In genomic region chr20:46040902-46041535, GRCh38 we compare ENCODE assay signal across 11 cellular contexts. TPM values are rescaled to one million over a fixed set of nuclear protein-coding genes. Genes with fewer than 3 reads are reported as not detected.
DNase-seq lines count a peak whose midpoint lies in the region; ATAC-seq, FAIRE-seq and TF ChIP-seq lines count a peak whose summit lies in the region.
"Had no signal": no experiment of that assay in that cellular context is flagged by ENCODE, and none has a peak within 500 bp of the region (broad histone marks: within the 10 kb centered on the region; RNA-seq: fewer than 3 reads in every experiment).

No MANE protein-coding gene starts in this region.

- WGBS in right cardiac atrium, result 27% methylated on average over 18 of the region's 18 CpGs
- 30 to 36% methylated on average over 18 of the region's 18 CpGs for WGBS in sigmoid colon, 2 donors

- no peak overlapping the region for H3K4me3 ChIP-seq in right cardiac atrium (ENCODE audit: low read length)
- no peak overlapping the region for H3K4me3 ChIP-seq in foreskin fibroblast (ENCODE audit: low read depth in 1 of 2, low read length in 2 of 2)
- H3K4me3 ChIP-seq in sigmoid colon, result no peak overlapping the region
- H3K4me3 ChIP-seq: SJSA1 had no signal

- TF ChIP-seq POLR2A in sigmoid colon (IDR thresholded peaks at IDR 0.05), result no peak

- intact Hi-C loops in right cardiac atrium (cut with DNase I) (no loop called here), cardiac septum (cut with DNase I) (no loop called here), sigmoid colon (cut with DNase I) (no loop called here)
- intact Hi-C loops in activated CD4-positive, alpha-beta T cell treated with anti-CD3 and anti-CD28 coated beads, Interleukin-2, amount 10 ng/mL, durations not matched to agents 24 days and 14 days (cut with micrococcal nuclease), result no loop called here

- no peaks in the 10 kb centered on the region for H3K36me3 Mint-ChIP-seq in activated CD4-positive, alpha-beta T cell treated with anti-CD3 and anti-CD28 coated beads, Interleukin-2, amount 10 ng/mL, durations not matched to agents 24 days and 14 days (ENCODE audit: low read depth)

- no peak for TF ChIP-seq EP300 in sigmoid colon (IDR thresholded peaks at IDR 0.05)

- ATAC-seq in right cardiac atrium (no peak), GM18909 (IDR thresholded peaks at IDR 0.05; ENCODE audit: poor library complexity, unreplicated experiment) (no peak)

- no peak for FAIRE-seq in D721Med (lab: Jason Lieb, UNC)

- TF ChIP-seq CTCF in foreskin fibroblast (IDR thresholded peaks at IDR 0.05; ENCODE audit: low read depth, low read length) (no peak), sigmoid colon (IDR thresholded peaks at IDR 0.05) (no peak), D721Med (IDR thresholded peaks at IDR 0.05; ENCODE audit: insufficient read depth, missing control alignments) (no peak)

- no peaks in the 10 kb centered on the region for H3K4me1 Mint-ChIP-seq in activated CD4-positive, alpha-beta T cell treated with anti-CD3 and anti-CD28 coated beads, Interleukin-2, amount 10 ng/mL, durations not matched to agents 24 days and 14 days

- H3K27ac ChIP-seq in right cardiac atrium (ENCODE audit: low read length) (no peak overlapping the region), sigmoid colon (no peak overlapping the region)
- H3K27ac ChIP-seq: C4-2B, SJSA1 had no signal

- peak in 2 of 3 donors; percentile 35 to 70 for DNase-seq in right cardiac atrium
- no peak for DNase-seq in cardiac septum (ENCODE audit: low spot score)
- peak; percentile 89 for DNase-seq in activated CD4-positive, alpha-beta T cell treated with anti-CD3 and anti-CD28 coated beads, Interleukin-2, amount 10 ng/mL, durations not matched to agents 24 days and 14 days
- peak; percentile 20 to 66 for DNase-seq in foreskin fibroblast
- DNase-seq in superior temporal gyrus (ENCODE audit: extremely low spot score), result peak; percentile 19
- DNase-seq in sigmoid colon, result no peak
- DNase-seq in D721Med (ENCODE audit: insufficient read length, low spot score), result no peak

- peaks cover 5% of the 10 kb centered on the region for H3K27me3 Mint-ChIP-seq in activated CD4-positive, alpha-beta T cell treated with anti-CD3 and anti-CD28 coated beads, Interleukin-2, amount 10 ng/mL, durations not matched to agents 24 days and 14 days

- no peak overlapping the region for H3K4me3 Mint-ChIP-seq in activated CD4-positive, alpha-beta T cell treated with anti-CD3 and anti-CD28 coated beads, Interleukin-2, amount 10 ng/mL, durations not matched to agents 24 days and 14 days

- H3K27ac Mint-ChIP-seq in activated CD4-positive, alpha-beta T cell treated with anti-CD3 and anti-CD28 coated beads, Interleukin-2, amount 10 ng/mL, durations not matched to agents 24 days and 14 days, result no peak overlapping the region

- H3K4me1 ChIP-seq in right cardiac atrium (ENCODE audit: control insufficient read depth, insufficient read depth, low read length) (no peaks in the 10 kb centered on the region), sigmoid colon (no peaks in the 10 kb centered on the region)
- H3K4me1 ChIP-seq: SJSA1 had no signal

- no peaks in the 10 kb centered on the region for H3K9me3 ChIP-seq in right cardiac atrium (ENCODE audit: control insufficient read depth, low read length)
- H3K9me3 ChIP-seq in sigmoid colon, result no peaks in the 10 kb centered on the region
- H3K9me3 ChIP-seq: SJSA1 had no signal

- no peaks in the 10 kb centered on the region for H3K9me3 Mint-ChIP-seq in activated CD4-positive, alpha-beta T cell treated with anti-CD3 and anti-CD28 coated beads, Interleukin-2, amount 10 ng/mL, durations not matched to agents 24 days and 14 days

- H3K27me3 ChIP-seq in right cardiac atrium (ENCODE audit: control insufficient read depth, insufficient read depth) (no peaks in the 10 kb centered on the region), sigmoid colon (peaks cover 0 to 34% (median 6%) of the 10 kb centered on the region in 3 donors)

- H3K36me3 ChIP-seq in sigmoid colon, result no peaks in the 10 kb centered on the region
- H3K36me3 ChIP-seq: SJSA1 had no signal

RNA-seq across cellular contexts. Expression of gene SLC12A5, which starts 12.0 kb away (rescaled TPM):
- 1 to 10 TPM; 1.1 to 4.7 (median 2.6) TPM for total RNA-seq in right cardiac atrium
- polyA plus RNA-seq in right cardiac atrium, result 6.6 TPM
- 0.73 TPM for total RNA-seq in cardiac septum
- not detected in 2 replicates for total RNA-seq in activated CD4-positive, alpha-beta T cell treated with anti-CD3 and anti-CD28 coated beads, Interleukin-2, amount 10 ng/mL, durations not matched to agents 24 days and 14 days
- under 1 TPM in 1 of 4 donors, not detected in 3; 0.14 TPM for total RNA-seq in sigmoid colon
- 1 to 10 TPM in 1 of 3 donors, not detected in 2; 1.4 TPM for polyA plus RNA-seq in sigmoid colon
- total RNA-seq: SJSA1, subcutaneous adipose tissue had no signal

RNA-seq across cellular contexts. Expression of gene MMP9, which starts 32.3 kb away (rescaled TPM):
- total RNA-seq in right cardiac atrium (under 1 TPM; 0.17 to 0.81 (median 0.27) TPM), cardiac septum (2.4 TPM), sigmoid colon (under 1 TPM in 1 of 4 donors, not detected in 3; 0.27 TPM)
- polyA plus RNA-seq in right cardiac atrium (0.16 TPM), sigmoid colon (10 to 100 TPM in 1 of 3 donors, 1 to 10 TPM in 1, under 1 TPM in 1; 0.60 to 27.1 (median 2.5) TPM)
- 0.19 and 0.28 TPM in 2 replicates for total RNA-seq in activated CD4-positive, alpha-beta T cell treated with anti-CD3 and anti-CD28 coated beads, Interleukin-2, amount 10 ng/mL, durations not matched to agents 24 days and 14 days
- total RNA-seq: SJSA1 had no signal

RNA-seq across cellular contexts. Expression of gene NCOA5, which starts 48.7 kb away (rescaled TPM):
- total RNA-seq in right cardiac atrium (10 to 100 TPM; 16.1 to 26.1 (median 21.2) TPM), cardiac septum (12.3 TPM), sigmoid colon (10 to 100 TPM; 22.4 to 39.2 (median 29.5) TPM)
- polyA plus RNA-seq in right cardiac atrium (9.5 TPM), sigmoid colon (10 to 100 TPM; 10.6 to 19.5 (median 11.4) TPM)
- total RNA-seq in activated CD4-positive, alpha-beta T cell treated with anti-CD3 and anti-CD28 coated beads, Interleukin-2, amount 10 ng/mL, durations not matched to agents 24 days and 14 days, result 27.6 and 30.3 TPM in 2 replicates

Comparison
In these comparisons a context has a peak if more than half of its experiments do, and no peak if none do; other contexts are left out.
1. DNase-seq: peak in right cardiac atrium (2 of 3), activated CD4-positive, alpha-beta T cell treated with anti-CD3 and anti-CD28 coated beads, Interleukin-2, amount 10 ng/mL, durations not matched to agents 24 days and 14 days (single experiment), foreskin fibroblast (2 of 2) and superior temporal gyrus (single experiment); none in cardiac septum (single experiment), sigmoid colon (single experiment) and D721Med (single experiment).